In the genomic region with DNA sequence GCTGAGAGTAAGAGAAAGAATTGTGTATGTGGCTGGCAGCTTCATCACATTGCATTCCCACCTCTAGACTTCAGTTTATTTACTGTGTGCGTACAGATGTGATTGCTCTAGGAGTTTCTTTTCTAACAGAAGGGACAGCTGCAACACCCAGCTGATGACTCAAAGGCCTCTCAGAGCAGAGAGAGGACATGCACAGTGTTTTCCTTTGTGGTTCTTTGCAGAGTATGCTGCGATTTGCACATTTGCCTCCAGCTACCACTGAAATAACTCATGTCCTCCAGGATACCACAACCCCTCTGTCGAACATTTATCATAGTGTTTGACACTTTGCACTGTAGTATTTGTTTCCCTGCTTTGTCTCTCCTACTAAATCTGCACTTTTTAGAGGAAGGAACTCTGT, we compare ENCODE assay signal across 11 cellular contexts.
A peak's percentile ranks its signal among the peaks of the same experiment; 100 is the strongest.
DNase-seq lines count a peak whose midpoint lies in the region; ATAC-seq, FAIRE-seq and TF ChIP-seq lines count a peak whose summit lies in the region.
"Had no signal": no experiment of that assay in that cellular context is flagged by ENCODE, and none has a peak within 500 bp of the region (broad histone marks: within the 10 kb centered on the region; RNA-seq: fewer than 3 reads in every experiment).

No MANE protein-coding gene starts in this region.

- peak overlapping the region; percentile 3 for H3K4me2 ChIP-seq in skeletal muscle satellite cell (ENCODE audit: low read length)

- H3K9me3 ChIP-seq in skeletal muscle satellite cell (replicated peaks; ENCODE audit: low read length) = no peaks in the 10 kb centered on the region

- FAIRE-seq in GM12892 (lab: Jason Lieb, UNC) = no peak
- FAIRE-seq: D721Med had no signal

- H3K4me1 Mint-ChIP-seq in HFFc6 (ENCODE audit: low read depth) = peaks cover 29% of the 10 kb centered on the region
- H3K4me1 Mint-ChIP-seq: naive thymus-derived CD8-positive, alpha-beta T cell had no signal

- no peaks in the 10 kb centered on the region for H3K36me3 Mint-ChIP-seq in HFFc6 (ENCODE audit: low read depth)
- H3K36me3 Mint-ChIP-seq: naive thymus-derived CD8-positive, alpha-beta T cell had no signal

- no peaks in the 10 kb centered on the region for H3K9me3 Mint-ChIP-seq in HFFc6

- H3K36me3 ChIP-seq in skeletal muscle satellite cell (ENCODE audit: insufficient read depth, low read length) = no peaks in the 10 kb centered on the region

- H3K27me3 ChIP-seq in skeletal muscle satellite cell (ENCODE audit: control insufficient read depth, insufficient read depth, low read length) = no peaks in the 10 kb centered on the region

- no peak overlapping the region; the same call in 1 of the 2 replicates for H3K4me3 Mint-ChIP-seq in HFFc6
- H3K4me3 Mint-ChIP-seq: naive thymus-derived CD8-positive, alpha-beta T cell had no signal

- H3K4me1 ChIP-seq in skeletal muscle satellite cell (ENCODE audit: control insufficient read depth, insufficient read depth, low read length) = peaks cover 18% of the 10 kb centered on the region

- H3K4me3 ChIP-seq in fibroblast of the aortic adventitia (ENCODE audit: low read depth, low read length) (no peak overlapping the region), skeletal muscle satellite cell (ENCODE audit: low read length) (no peak overlapping the region)

- no peak overlapping the region for H3K27ac Mint-ChIP-seq in HFFc6
- H3K27ac Mint-ChIP-seq: naive thymus-derived CD8-positive, alpha-beta T cell had no signal

- no peak for TF ChIP-seq POLR2A in GM12892 (IDR thresholded peaks at IDR 0.05; ENCODE audit: low read depth, low read length)

- TF ChIP-seq CTCF in HFFc6 (IDR thresholded peaks at IDR 0.05) (no peak), fibroblast of the aortic adventitia (IDR thresholded peaks at IDR 0.05; ENCODE audit: insufficient read depth, low read length) (no peak), omental fat pad (IDR thresholded peaks at IDR 0.05) (no peak)

- ATAC-seq in omental fat pad (ENCODE audit: low FRiP score) = no peak
- ATAC-seq: naive thymus-derived CD8-positive, alpha-beta T cell had no signal

- H3K27me3 Mint-ChIP-seq in HFFc6 (ENCODE audit: insufficient read depth) = peaks cover 9% of the 10 kb centered on the region

- DNase-seq in HFFc6 (peak; percentile 59), RPMI7951 (ENCODE audit: low read depth) (peak; percentile 62), fibroblast of the aortic adventitia (ENCODE audit: low read depth) (peak; percentile 66), omental fat pad (ENCODE audit: low spot score) (no peak), GM12892 (ENCODE audit: insufficient read length) (no peak), OCI-M2 (lab: John Stamatoyannopoulos, UW; ENCODE audit: unreplicated experiment) (no peak)
- DNase-seq: aorta; naive thymus-derived CD8-positive, alpha-beta T cell; NCI-H1105 had no signal

- no peak overlapping the region for H3K9ac ChIP-seq in skeletal muscle satellite cell (ENCODE audit: low read depth, low read length)

Comparison
In these comparisons a context has a peak if more than half of its experiments do, and no peak if none do; other contexts are left out.
1. DNase-seq: peak in HFFc6 (single experiment), RPMI7951 (single experiment) and fibroblast of the aortic adventitia (single experiment); none in omental fat pad (single experiment), GM12892 (single experiment) and OCI-M2 (single experiment).